8 cellular contexts compared by ENCODE assay signal in the genomic region with DNA sequence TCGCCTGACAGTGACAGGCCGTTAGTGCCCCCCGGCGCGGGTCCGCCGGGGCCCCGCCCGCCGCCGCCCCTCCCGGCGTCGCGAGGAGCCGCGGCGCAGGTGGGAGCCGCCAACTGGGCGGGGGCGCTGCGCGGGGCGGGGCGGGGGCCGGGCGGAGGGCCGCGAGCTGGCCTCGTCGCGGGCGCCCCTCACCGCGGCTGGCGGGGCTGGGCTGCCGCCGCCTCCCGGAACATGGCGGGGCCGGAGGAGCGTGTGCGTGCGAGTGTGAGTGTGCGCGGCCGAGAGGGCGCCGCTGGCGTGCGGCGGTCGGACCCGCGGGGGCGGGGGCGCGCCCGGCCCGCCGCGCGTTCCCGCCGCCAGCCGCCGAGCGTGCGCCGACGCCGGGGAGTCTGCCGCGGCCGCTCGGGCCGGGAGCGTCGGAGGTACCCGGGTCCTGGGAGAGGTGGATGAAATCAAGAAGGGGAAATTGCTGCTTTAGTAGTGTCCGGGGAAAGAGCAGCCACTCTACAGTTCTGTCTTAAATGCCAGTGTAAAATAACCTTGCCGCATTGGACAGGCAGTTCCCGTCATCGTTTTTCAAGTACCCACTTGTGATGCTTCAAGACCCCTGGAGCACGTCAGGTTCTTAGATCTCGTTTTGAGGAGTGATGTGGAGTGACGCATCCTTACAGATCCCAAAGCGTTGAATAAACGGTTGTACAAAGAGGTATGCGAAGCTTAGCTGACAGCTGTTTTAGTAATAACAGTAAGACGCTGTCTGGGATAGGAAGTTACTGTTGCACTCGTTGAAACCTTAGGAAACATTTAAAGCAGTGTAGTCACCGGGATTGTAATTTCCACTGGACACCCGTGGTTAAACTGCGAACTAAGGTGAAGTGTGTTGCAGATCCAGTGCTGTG. TPM values are rescaled to one million over a fixed set of nuclear protein-coding genes. Genes with fewer than 3 reads are reported as not detected.
DNase-seq lines count a peak whose midpoint lies in the region; ATAC-seq, FAIRE-seq and TF ChIP-seq lines count a peak whose summit lies in the region.

No MANE protein-coding gene starts in this region.

- peaks cover 4% of the 10 kb centered on the region for H3K36me3 Mint-ChIP-seq in neural progenitor cell

- peaks cover 45% of the 10 kb centered on the region for H3F3A ChIP-seq in neural progenitor cell (ENCODE audit: low read depth)

- no peaks in the 10 kb centered on the region for H3K9me3 Mint-ChIP-seq in neural progenitor cell

- H3K36me3 ChIP-seq in neural progenitor cell = no peaks in the 10 kb centered on the region

- peak overlapping the region; percentile 97 for H2AFZ ChIP-seq in neural progenitor cell (replicated peaks)

- peaks cover 61% of the 10 kb centered on the region for H3K79me2 ChIP-seq in neural progenitor cell (ENCODE audit: low read depth)

- peak overlapping the region; percentile 90 for H3K4me2 ChIP-seq in neural progenitor cell

- ATAC-seq in GM21528 (IDR thresholded peaks at IDR 0.05; ENCODE audit: low FRiP score, unreplicated experiment) = peak; percentile 37

- peak overlapping the region; percentile 94 for H3K27ac ChIP-seq in neural progenitor cell
- H3K27ac ChIP-seq in substantia nigra (ENCODE audit: low read depth, low read length, poor library complexity, severe bottlenecking) = peak overlapping the region; percentile 91

- DNase-seq in DMS79 (lab: John Stamatoyannopoulos, UW) (peak; percentile 83), HuH-7.5 (ENCODE audit: low spot score) (peak; percentile 75), RCC 7860 (ENCODE audit: low spot score) (peak; percentile 62), fibroblast of the conjunctiva (ENCODE audit: low read depth) (peak; percentile 61), neural progenitor cell (ENCODE audit: low spot score) (peak; percentile 91), substantia nigra (lab: John Stamatoyannopoulos, UW) (peak in 38 of 49 donors; percentile 4 to 81 (median 55))
- DNase-seq in activated effector memory CD4-positive, alpha-beta T cell treated with anti-CD3 and anti-CD28 coated beads, Interleukin-2, amount 50 U/mL, for 16 hours = peak; percentile 90

- H3K4me3 ChIP-seq in neural progenitor cell = peak overlapping the region; percentile 96

- H3K9ac ChIP-seq in neural progenitor cell = peak overlapping the region; percentile 44

- H3K27ac Mint-ChIP-seq in neural progenitor cell = peak overlapping the region; percentile 87

- FAIRE-seq in RCC 7860 (lab: Jason Lieb, UNC) = no peak

- peaks cover 56% of the 10 kb centered on the region for H4K20me1 ChIP-seq in neural progenitor cell (ENCODE audit: low read depth)

- H3K4me1 Mint-ChIP-seq in neural progenitor cell = peaks cover 40% of the 10 kb centered on the region

- peak overlapping the region; percentile 93 for H3K4me3 Mint-ChIP-seq in neural progenitor cell

- H3K27me3 Mint-ChIP-seq in neural progenitor cell (ENCODE audit: insufficient read depth, low read depth) = peaks cover 3% of the 10 kb centered on the region

- no peaks in the 10 kb centered on the region for H3K9me3 ChIP-seq in neural progenitor cell (ENCODE audit: low read depth)

- peaks cover 13% of the 10 kb centered on the region for H3K4me1 ChIP-seq in neural progenitor cell

- H3K27me3 ChIP-seq in neural progenitor cell = no peaks in the 10 kb centered on the region

- no peak for TF ChIP-seq CTCF in neural progenitor cell (IDR thresholded peaks at IDR 0.05)

RNA-seq across cellular contexts. Expression of gene ANKRD12, which starts 0.8 kb away (rescaled TPM):
- 26.8 and 38.2 TPM in 2 replicates for total RNA-seq in neural progenitor cell (ENCODE audit: low replicate concordance)

RNA-seq across cellular contexts. Expression of gene NDUFV2, which starts 34.9 kb away (rescaled TPM):
- total RNA-seq in neural progenitor cell (ENCODE audit: low replicate concordance) = 140 and 228 TPM in 2 replicates

Comparison
In these comparisons a context has a peak if more than half of its experiments do, and no peak if none do; other contexts are left out.
1. Peak in every context shown above with its lines: DNase-seq, ATAC-seq, H3K4me3 ChIP-seq and H3K27ac ChIP-seq.